In the genomic region with DNA sequence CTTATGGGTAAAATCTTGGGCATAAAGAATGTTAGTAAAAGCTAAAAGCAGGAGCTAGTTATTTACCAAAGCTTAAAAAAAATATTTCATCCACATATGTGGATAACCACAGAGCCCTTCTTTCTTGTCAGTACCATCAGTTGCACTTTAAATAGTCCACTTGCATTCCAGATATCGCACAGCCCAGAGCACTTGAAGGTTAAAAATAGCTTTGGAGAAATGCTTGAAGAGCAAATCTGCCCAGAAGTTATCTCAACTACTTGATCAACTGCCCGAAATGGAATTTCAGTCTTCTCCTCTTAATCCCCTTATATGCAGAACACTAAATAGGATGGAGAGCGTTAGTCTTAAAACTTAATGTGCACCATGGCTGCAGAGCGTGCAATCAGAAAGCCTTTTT, we compare ENCODE assay signal across 18 cellular contexts.
"Had no signal": no experiment of that assay in that cellular context is flagged by ENCODE, and none has a peak within 500 bp of the region (broad histone marks: within the 10 kb centered on the region; RNA-seq: fewer than 3 reads in every experiment).

No MANE protein-coding gene starts in this region.

- H3K27me3 Mint-ChIP-seq: activated CD4-positive, alpha-beta T cell treated with anti-CD3 and anti-CD28 coated beads for 36 hours; activated CD8-positive, alpha-beta T cell treated with anti-CD3 and anti-CD28 coated beads for 36 hours; stimulated activated memory B cell treated with anti-CD40 and anti-IgM and Interleukin-4, amounts not matched to agents 10 μg/mL and 1 μg/mL and 100 μg/mL, for 72 hours had no signal

- ATAC-seq: activated CD4-positive, alpha-beta T cell treated with anti-CD3 and anti-CD28 coated beads for 36 hours; activated CD8-positive, alpha-beta T cell treated with anti-CD3 and anti-CD28 coated beads for 36 hours; activated T-cell treated with anti-CD3 and anti-CD28 coated beads, Interleukin-2, amount 50 U/mL, for 72 hours; stimulated activated memory B cell treated with anti-CD40 and anti-IgM and Interleukin-4, amounts not matched to agents 10 μg/mL and 1 μg/mL and 100 μg/mL, for 72 hours had no signal

- H3K4me3 ChIP-seq: ascending aorta, colonic mucosa, SJSA1, spleen, transverse colon had no signal

- H3K4me3 Mint-ChIP-seq: activated CD4-positive, alpha-beta T cell treated with anti-CD3 and anti-CD28 coated beads for 36 hours; activated CD8-positive, alpha-beta T cell treated with anti-CD3 and anti-CD28 coated beads for 36 hours; activated T-cell treated with anti-CD3 and anti-CD28 coated beads, Interleukin-2, amount 50 U/mL, for 72 hours; nephron progenitor cell; stimulated activated memory B cell treated with anti-CD40 and anti-IgM and Interleukin-4, amounts not matched to agents 10 μg/mL and 1 μg/mL and 100 μg/mL, for 72 hours had no signal

- H3K27ac ChIP-seq: ascending aorta, colonic mucosa, SJSA1, spleen, transverse colon, VCaP had no signal

- H3K4me1 Mint-ChIP-seq: activated CD4-positive, alpha-beta T cell treated with anti-CD3 and anti-CD28 coated beads for 36 hours; nephron progenitor cell; stimulated activated memory B cell treated with anti-CD40 and anti-IgM and Interleukin-4, amounts not matched to agents 10 μg/mL and 1 μg/mL and 100 μg/mL, for 72 hours had no signal

- H3K27ac Mint-ChIP-seq: activated CD4-positive, alpha-beta T cell treated with anti-CD3 and anti-CD28 coated beads for 36 hours; activated CD8-positive, alpha-beta T cell treated with anti-CD3 and anti-CD28 coated beads for 36 hours; activated T-cell treated with anti-CD3 and anti-CD28 coated beads, Interleukin-2, amount 50 U/mL, for 72 hours; nephron progenitor cell; stimulated activated memory B cell treated with anti-CD40 and anti-IgM and Interleukin-4, amounts not matched to agents 10 μg/mL and 1 μg/mL and 100 μg/mL, for 72 hours had no signal

- H3K4me1 ChIP-seq: ascending aorta, colonic mucosa, SJSA1, spleen, transverse colon had no signal

- H3K9me3 Mint-ChIP-seq: activated CD8-positive, alpha-beta T cell treated with anti-CD3 and anti-CD28 coated beads for 36 hours; activated T-cell treated with anti-CD3 and anti-CD28 coated beads, Interleukin-2, amount 50 U/mL, for 72 hours; nephron progenitor cell; stimulated activated memory B cell treated with anti-CD40 and anti-IgM and Interleukin-4, amounts not matched to agents 10 μg/mL and 1 μg/mL and 100 μg/mL, for 72 hours had no signal

- DNase-seq: activated CD4-positive, alpha-beta T cell treated with anti-CD3 and anti-CD28 coated beads for 36 hours; activated CD8-positive, alpha-beta memory T cell treated with anti-CD3 and anti-CD28 coated beads, Interleukin-2, amount 50 U/mL, for 4 hours; activated CD8-positive, alpha-beta T cell treated with anti-CD3 and anti-CD28 coated beads for 36 hours; activated gamma-delta T cell treated with Interleukin-2 at 50 U/mL for 16 hours; activated T-cell treated with anti-CD3 and anti-CD28 coated beads, Interleukin-2, amount 50 U/mL, for 72 hours; caudate nucleus; colonic mucosa; effector CD4-positive, alpha-beta T cell; hypothalamus; nephron progenitor cell; spleen; stimulated activated CD4-positive, alpha-beta T cell treated with anti-CD3 and anti-CD28 coated beads, Interleukin-1b, Interleukin-23, amount 100 ng/mL, for 48 hours; T-helper 9 cell; transverse colon had no signal

- H3K27me3 ChIP-seq: ascending aorta, colonic mucosa, spleen, transverse colon had no signal

- H3K36me3 ChIP-seq: ascending aorta, colonic mucosa, SJSA1, transverse colon had no signal

- H3K9me3 ChIP-seq: ascending aorta, colonic mucosa, SJSA1, spleen, transverse colon had no signal
